11 cellular contexts compared by ENCODE assay signal in genomic region chr2:88838165-88838635, GRCh38.
DNase-seq lines count a peak whose midpoint lies in the region; ATAC-seq lines count a peak whose summit lies in the region.
"Had no signal": no experiment of that assay in that cellular context is flagged by ENCODE, and none has a peak within 500 bp of the region (broad histone marks: within the 10 kb centered on the region; RNA-seq: fewer than 3 reads in every experiment).

No MANE protein-coding gene starts in this region.

- peak; percentile 67 to 79 for ATAC-seq in activated CD4-positive, CD25-positive, alpha-beta regulatory T cell treated with anti-CD3 and anti-CD28 coated beads, Interleukin-2, amount 50 U/mL, for 24 hours
- ATAC-seq in HG02571 (IDR thresholded peaks at IDR 0.05; ENCODE audit: unreplicated experiment) = peak; percentile 83
- ATAC-seq in HG03460 (IDR thresholded peaks at IDR 0.05; ENCODE audit: unreplicated experiment) = peak; percentile 80
- ATAC-seq in stimulated activated naive B cell treated with anti-CD40 and anti-IgM and Interleukin-4, amounts not matched to agents 10 μg/mL and 1 μg/mL and 100 μg/mL, for 72 hours (replicated peaks) = peak; percentile 90 to 91

- peaks cover 0 to 2% of the 10 kb centered on the region in 2 donors for H3K9me3 Mint-ChIP-seq in stimulated activated naive B cell treated with anti-CD40 and anti-IgM and Interleukin-4, amounts not matched to agents 10 μg/mL and 1 μg/mL and 100 μg/mL, for 72 hours
- H3K9me3 Mint-ChIP-seq in activated T-helper 2 cell treated with anti-CD3 and anti-CD28 coated beads, Interferon-gamma antibody, Interleukin-2, Interleukin-4, amounts not matched to agents 10 μg/mL and 5 μg/mL and 100 μg/mL, durations not matched to agents 14 hours and 24 hours and 36 hours = no peaks in the 10 kb centered on the region
- H3K9me3 Mint-ChIP-seq: naive thymus-derived CD8-positive, alpha-beta T cell had no signal

- H3K36me3 Mint-ChIP-seq in stimulated activated naive B cell treated with anti-CD40 and anti-IgM and Interleukin-4, amounts not matched to agents 10 μg/mL and 1 μg/mL and 100 μg/mL, for 72 hours = peaks cover 14 to 20% of the 10 kb centered on the region in 2 donors
- no peaks in the 10 kb centered on the region for H3K36me3 Mint-ChIP-seq in activated T-helper 2 cell treated with anti-CD3 and anti-CD28 coated beads, Interferon-gamma antibody, Interleukin-2, Interleukin-4, amounts not matched to agents 10 μg/mL and 5 μg/mL and 100 μg/mL, durations not matched to agents 14 hours and 24 hours and 36 hours (ENCODE audit: low read depth)
- H3K36me3 Mint-ChIP-seq: naive thymus-derived CD8-positive, alpha-beta T cell had no signal

- intact Hi-C loops in activated T-helper 2 cell treated with anti-CD3 and anti-CD28 coated beads, Interferon-gamma antibody, Interleukin-2, Interleukin-4, amounts not matched to agents 10 μg/mL and 5 μg/mL and 100 μg/mL, durations not matched to agents 14 hours and 24 hours and 36 hours (cut with micrococcal nuclease) = no loop called here

- H3K4me1 Mint-ChIP-seq in stimulated activated naive B cell treated with anti-CD40 and anti-IgM and Interleukin-4, amounts not matched to agents 10 μg/mL and 1 μg/mL and 100 μg/mL, for 72 hours = peaks cover 36 to 54% of the 10 kb centered on the region in 2 donors
- H3K4me1 Mint-ChIP-seq in activated T-helper 2 cell treated with anti-CD3 and anti-CD28 coated beads, Interferon-gamma antibody, Interleukin-2, Interleukin-4, amounts not matched to agents 10 μg/mL and 5 μg/mL and 100 μg/mL, durations not matched to agents 14 hours and 24 hours and 36 hours (ENCODE audit: low read depth) = peaks cover 3% of the 10 kb centered on the region

- H3K27ac Mint-ChIP-seq in stimulated activated naive B cell treated with anti-CD40 and anti-IgM and Interleukin-4, amounts not matched to agents 10 μg/mL and 1 μg/mL and 100 μg/mL, for 72 hours = peak overlapping the region; percentile 99
- H3K27ac Mint-ChIP-seq in activated T-helper 2 cell treated with anti-CD3 and anti-CD28 coated beads, Interferon-gamma antibody, Interleukin-2, Interleukin-4, amounts not matched to agents 10 μg/mL and 5 μg/mL and 100 μg/mL, durations not matched to agents 14 hours and 24 hours and 36 hours = no peak overlapping the region

- peak overlapping the region; percentile 75 for H3K4me3 Mint-ChIP-seq in stimulated activated naive B cell treated with anti-CD40 and anti-IgM and Interleukin-4, amounts not matched to agents 10 μg/mL and 1 μg/mL and 100 μg/mL, for 72 hours
- no peak overlapping the region for H3K4me3 Mint-ChIP-seq in activated T-helper 2 cell treated with anti-CD3 and anti-CD28 coated beads, Interferon-gamma antibody, Interleukin-2, Interleukin-4, amounts not matched to agents 10 μg/mL and 5 μg/mL and 100 μg/mL, durations not matched to agents 14 hours and 24 hours and 36 hours (ENCODE audit: low read depth)

- H3K27me3 Mint-ChIP-seq in stimulated activated naive B cell treated with anti-CD40 and anti-IgM and Interleukin-4, amounts not matched to agents 10 μg/mL and 1 μg/mL and 100 μg/mL, for 72 hours = no peaks in the 10 kb centered on the region
- peaks cover 6% of the 10 kb centered on the region for H3K27me3 Mint-ChIP-seq in activated T-helper 2 cell treated with anti-CD3 and anti-CD28 coated beads, Interferon-gamma antibody, Interleukin-2, Interleukin-4, amounts not matched to agents 10 μg/mL and 5 μg/mL and 100 μg/mL, durations not matched to agents 14 hours and 24 hours and 36 hours (ENCODE audit: low read depth)
- H3K27me3 Mint-ChIP-seq: naive thymus-derived CD8-positive, alpha-beta T cell had no signal

- DNase-seq in activated CD4-positive, CD25-positive, alpha-beta regulatory T cell (lab: John Stamatoyannopoulos, UW) = no peak
- peak; percentile 79 for DNase-seq in stimulated activated naive B cell treated with anti-CD40 and anti-IgM and Interleukin-4, amounts not matched to agents 10 μg/mL and 1 μg/mL and 100 μg/mL, for 72 hours
- DNase-seq in SKM-1 treated with dmso at 0.1 percent for 144 hours (lab: John Stamatoyannopoulos, UW; ENCODE audit: unreplicated experiment) = no peak
- DNase-seq in activated effector memory CD4-positive, alpha-beta T cell treated with anti-CD3 and anti-CD28 coated beads, Interleukin-2, amount 50 U/mL, for 16 hours = no peak
- no peak for DNase-seq in activated T-helper 2 cell treated with anti-CD3 and anti-CD28 coated beads, Interferon-gamma antibody, Interleukin-2, Interleukin-4, amounts not matched to agents 10 μg/mL and 5 μg/mL and 100 μg/mL, durations not matched to agents 14 hours and 24 hours and 36 hours (ENCODE audit: low spot score)
- DNase-seq: GF-D8, SW 1271 had no signal
